11 cellular contexts compared by ENCODE assay signal in genomic region chr14:23632461-23633159, GRCh38. TPM values are rescaled to one million over a fixed set of nuclear protein-coding genes. Genes with fewer than 3 reads are reported as not detected.
A peak's percentile ranks its signal among the peaks of the same experiment; 100 is the strongest.
DNase-seq lines count a peak whose midpoint lies in the region; ATAC-seq and TF ChIP-seq lines count a peak whose summit lies in the region.
"Had no signal": no experiment of that assay in that cellular context is flagged by ENCODE, and none has a peak within 500 bp of the region (broad histone marks: within the 10 kb centered on the region; RNA-seq: fewer than 3 reads in every experiment).

No MANE protein-coding gene starts in this region.

- H4K20me1 ChIP-seq in SK-N-SH (ENCODE audit: insufficient read depth), result no peaks in the 10 kb centered on the region
- no peaks in the 10 kb centered on the region for H4K20me1 ChIP-seq in smooth muscle cell (ENCODE audit: low read depth)

- TF ChIP-seq RAD21 in SK-N-SH (IDR thresholded peaks at IDR 0.05; ENCODE audit: low read length), result no peak

- H3K9me3 ChIP-seq in SK-N-SH (no peaks in the 10 kb centered on the region), smooth muscle cell (replicated peaks; ENCODE audit: low read depth) (no peaks in the 10 kb centered on the region)

- CTCF ChIA-PET in SK-N-SH (lab: Yijun Ruan, JAX), result interaction anchor here (0.6 to 4.4 kb wide), 65 partner anchors 9 to 469 kb away, joined by 3 to 65 read pairs (median 5); partner anchors contain the start of genes JPH4 and NGDN

- H3K4me2 ChIP-seq in SK-N-SH (no peak overlapping the region), smooth muscle cell (peak overlapping the region; percentile 62)

- DNase-seq in SK-N-SH, result peak; percentile 31
- DNase-seq in immature natural killer cell, result peak in 1 of 3 donors; percentile 0
- DNase-seq in smooth muscle cell (lab: John Stamatoyannopoulos, UW; ENCODE audit: unreplicated experiment), result no peak
- no peak for DNase-seq in AG08396 (ENCODE audit: low spot score)
- no peak for DNase-seq in GDM1 (lab: John Stamatoyannopoulos, UW)
- DNase-seq: cortex of kidney had no signal

- 58% methylated on average over 3 of the region's 4 CpGs for WGBS in SK-N-SH (ENCODE audit: low lambda C conversion rate)
- 66% methylated on average over 4 of the region's 4 CpGs for WGBS in smooth muscle cell (ENCODE audit: low lambda C conversion rate)

- no peaks in the 10 kb centered on the region for H3K79me2 ChIP-seq in SK-N-SH (ENCODE audit: insufficient read depth)
- no peaks in the 10 kb centered on the region for H3K79me2 ChIP-seq in smooth muscle cell (ENCODE audit: low read depth)

- POLR2A ChIA-PET in SK-N-SH (lab: Yijun Ruan, JAX), result interaction anchor here (0.6 kb wide), 1 partner anchor 44 kb away, joined by 4 read pairs; no protein-coding TSS in a partner anchor

- H3K27me3 ChIP-seq in SK-N-SH (ENCODE audit: insufficient read depth) (no peaks in the 10 kb centered on the region), smooth muscle cell (ENCODE audit: low read depth) (no peaks in the 10 kb centered on the region)

- H2AFZ ChIP-seq in SK-N-SH (ENCODE audit: low read depth), result no peak overlapping the region
- H2AFZ ChIP-seq in smooth muscle cell (ENCODE audit: low read depth), result peak overlapping the region; percentile 74

- H3K4me3 ChIP-seq in SK-N-SH (ENCODE audit: low read depth in 2 of 2, low read length in 1 of 2) (no peak overlapping the region), smooth muscle cell (no peak overlapping the region)

- ATAC-seq in GM18511 (IDR thresholded peaks at IDR 0.05; ENCODE audit: unreplicated experiment) (peak; percentile 3), esophagus mucosa (no peak)

- H3K9ac ChIP-seq in SK-N-SH (no peak overlapping the region), smooth muscle cell (ENCODE audit: low read depth) (no peak overlapping the region)

- TF ChIP-seq EP300 in SK-N-SH (IDR thresholded peaks at IDR 0.05; ENCODE audit: borderline replicate concordance in 1 of 2, low read depth in 1 of 2, low read length in 1 of 2), result no peak

- no peaks in the 10 kb centered on the region for H3F3A ChIP-seq in SK-N-SH (replicated peaks; ENCODE audit: insufficient read depth)
- no peaks in the 10 kb centered on the region for H3F3A ChIP-seq in smooth muscle cell (ENCODE audit: low read depth)

- TF ChIP-seq CTCF in SK-N-SH (IDR thresholded peaks at IDR 0.05) (no peak), smooth muscle cell (IDR thresholded peaks at IDR 0.05; ENCODE audit: borderline replicate concordance, insufficient read depth, poor library complexity, severe bottlenecking) (no peak)

- no peaks in the 10 kb centered on the region for H3K9me2 ChIP-seq in SK-N-SH

- H3K9me3 Mint-ChIP-seq in immature natural killer cell, result peaks cover 0 to 2% (median 0%) of the 10 kb centered on the region in 6 donors

- H3K27ac ChIP-seq in SK-N-SH (ENCODE audit: low read depth in 2 of 2, low read length in 1 of 2) (no peak overlapping the region), smooth muscle cell (ENCODE audit: low read depth) (no peak overlapping the region)

- H3K4me3 Mint-ChIP-seq in immature natural killer cell, result peak overlapping the region in 4 of 5 donors; percentile 63 to 78 (median 74)

- H3K27ac Mint-ChIP-seq in immature natural killer cell, result peak overlapping the region in 5 of 6 donors; percentile 36 to 86 (median 62)

- H3K4me1 Mint-ChIP-seq in immature natural killer cell, result peaks cover 9% of the 10 kb centered on the region in 2 donors

- no peaks in the 10 kb centered on the region for H3K36me3 Mint-ChIP-seq in immature natural killer cell

- H3K4me1 ChIP-seq in SK-N-SH (ENCODE audit: control insufficient read depth in 1 of 2, insufficient read depth in 2 of 2, low read depth in 1 of 2, low read length in 1 of 2) (peaks cover 0 to 12% of the 10 kb centered on the region in 2 experiments; a peak in 1 of 4 replicates), smooth muscle cell (ENCODE audit: low read depth) (peaks cover 4% of the 10 kb centered on the region)

- H3K36me3 ChIP-seq in SK-N-SH (replicated peaks in 1 of 2; ENCODE audit: control insufficient read depth in 1 of 2, insufficient read depth in 2 of 2, low read length in 1 of 2) (no peaks in the 10 kb centered on the region), smooth muscle cell (ENCODE audit: low read depth) (no peaks in the 10 kb centered on the region)

- H3K27me3 Mint-ChIP-seq in immature natural killer cell (ENCODE audit: low read depth in 3 of 3), result peaks cover 0 to 10% (median 1%) of the 10 kb centered on the region in 3 donors

TF ChIP-seq in SK-N-SH, 30 proteins besides CTCF, POLR2A, EP300 and RAD21:
- no peak for TF ChIP-seq MXI1 (IDR thresholded peaks at IDR 0.05; ENCODE audit: low read depth, low read length)
- no peak for TF ChIP-seq TCF12 (IDR thresholded peaks at IDR 0.05)
- no peak for TF ChIP-seq CHD2 (IDR thresholded peaks at IDR 0.05; ENCODE audit: low read length, partially characterized antibody)
- no peak for TF ChIP-seq MEF2A (IDR thresholded peaks at IDR 0.05; ENCODE audit: borderline replicate concordance, low read depth)
- no peak for TF ChIP-seq MAX (IDR thresholded peaks at IDR 0.05; ENCODE audit: low read depth)
- TF ChIP-seq FOSL2 (IDR thresholded peaks at IDR 0.05; ENCODE audit: borderline replicate concordance, low read depth), result no peak
- no peak for TF ChIP-seq SMC3 (IDR thresholded peaks at IDR 0.05; ENCODE audit: low read depth, low read length)
- TF ChIP-seq GATA2 (CRISPR knock-in tag; IDR thresholded peaks at IDR 0.05), result no peak
TF ChIP-seq in SK-N-SH: peak in this region for 0.

RNA-seq across cellular contexts. Expression of gene DHRS2, which starts 3.6 kb away (rescaled TPM):
- polyA plus RNA-seq in SK-N-SH (2012; rRNA removed) (1.1 and 1.2 TPM in 2 replicates), immature natural killer cell (under 1 TPM in 2 of 3 donors, not detected in 1; 0.28 to 0.58 TPM), smooth muscle cell (1.4 and 3.9 TPM in 2 replicates)
- polyA plus RNA-seq in SK-N-SH (2012; cell fraction: cytosol; rRNA removed), result 0.84 and 1.1 TPM in 2 replicates
- 1.4 and 2.0 TPM in 2 replicates for polyA plus RNA-seq in SK-N-SH (2012; cell fraction: nucleus; rRNA removed)
- total RNA-seq in smooth muscle cell (0.36 and 3.7 TPM in 2 replicates), esophagus mucosa (not detected)
- total RNA-seq: osteocyte had no signal

RNA-seq across cellular contexts. Expression of gene JPH4, which starts 54.0 kb away (rescaled TPM):
- polyA plus RNA-seq in SK-N-SH (2012; rRNA removed) (8.7 and 8.8 TPM in 2 replicates), immature natural killer cell (under 1 TPM in 1 of 3 donors, not detected in 2; 0.10 TPM), smooth muscle cell (not detected in 2 replicates)
- 5.7 and 7.9 TPM in 2 replicates for polyA plus RNA-seq in SK-N-SH (2012; cell fraction: cytosol; rRNA removed)
- 20.9 and 25.3 TPM in 2 replicates for polyA plus RNA-seq in SK-N-SH (2012; cell fraction: nucleus; rRNA removed)
- total RNA-seq in smooth muscle cell (0.54 and 2.4 TPM in 2 replicates), esophagus mucosa (0.04 TPM)
- total RNA-seq: fibroblast of villous mesenchyme, IMR-90, osteocyte had no signal
- polyA plus RNA-seq: IMR-90 had no signal
